In genomic region chr6:43276180-43277082, GRCh38 we compare ENCODE assay signal across 1 cellular context.
TF ChIP-seq lines count a peak whose summit lies in the region.

No MANE protein-coding gene starts in this region.

TF ChIP-seq in HepG2, 621 proteins besides CTCF, POLR2A, EP300 and RAD21 (continued from another document and continues in another):
- TF ChIP-seq THAP8 (CRISPR knock-in tag; IDR thresholded peaks at IDR 0.05; ENCODE audit: borderline replicate concordance): no peak
- peak; percentile 96 for TF ChIP-seq ZBTB7B (CRISPR knock-in tag; IDR thresholded peaks at IDR 0.05)
- TF ChIP-seq ARNTL (CRISPR knock-in tag; IDR thresholded peaks at IDR 0.05): peak; percentile 82
- no peak; the same call in 1 of the 2 replicates for TF ChIP-seq ZSCAN21 (CRISPR knock-in tag; IDR thresholded peaks at IDR 0.05; ENCODE audit: borderline replicate concordance)
- TF ChIP-seq PRPF4 (IDR thresholded peaks at IDR 0.05; ENCODE audit: low read depth, low read length, poor library complexity, severe bottlenecking): peak; percentile 90
- TF ChIP-seq ZFX (CRISPR knock-in tag; IDR thresholded peaks at IDR 0.05; ENCODE audit: low read depth): peak; percentile 99
- TF ChIP-seq HOXA3 (CRISPR knock-in tag; IDR thresholded peaks at IDR 0.05): peak; percentile 49
- peak; percentile 93 for TF ChIP-seq PATZ1 (CRISPR knock-in tag; IDR thresholded peaks at IDR 0.05)
- TF ChIP-seq TP53 (CRISPR knock-in tag; conservative IDR thresholded peaks at IDR 0.05): no peak
- peak; percentile 53; the same call in 1 of the 2 replicates for TF ChIP-seq ZNF784 (CRISPR knock-in tag; IDR thresholded peaks at IDR 0.05; ENCODE audit: borderline replicate concordance)
- TF ChIP-seq ZNF160 (CRISPR knock-in tag; IDR thresholded peaks at IDR 0.05): 0 out of 2 replicates have a peak, but pooled peaks have one; percentile 36
- peak; percentile 84 for TF ChIP-seq PPARG (CRISPR knock-in tag; conservative IDR thresholded peaks at IDR 0.05)
- TF ChIP-seq FOXO1 (CRISPR knock-in tag; IDR thresholded peaks at IDR 0.05): peak; percentile 34; the same call in 1 of the 2 replicates
- no peak for TF ChIP-seq FOXA1 (IDR thresholded peaks at IDR 0.05)
- no peak for TF ChIP-seq FOXA1 (CRISPR knock-in tag; IDR thresholded peaks at IDR 0.05)
- no peak for TF ChIP-seq SATB2 (CRISPR knock-in tag; IDR thresholded peaks at IDR 0.05)
- peak; percentile 93 for TF ChIP-seq RBFOX2 (IDR thresholded peaks at IDR 0.05; ENCODE audit: low read depth, low read length)
- peak; percentile 93 for TF ChIP-seq MTA1 (CRISPR knock-in tag; IDR thresholded peaks at IDR 0.05; ENCODE audit: borderline replicate concordance)
- TF ChIP-seq MED1 (CRISPR knock-in tag; IDR thresholded peaks at IDR 0.05): peak; percentile 90
- TF ChIP-seq HNRNPL (IDR thresholded peaks at IDR 0.05; ENCODE audit: low read depth, low read length): peak; percentile 99
- 0 out of 2 replicates have a peak, but pooled peaks have one; percentile 61 for TF ChIP-seq PAX8 (CRISPR knock-in tag; IDR thresholded peaks at IDR 0.05; ENCODE audit: borderline replicate concordance)
- no peak for TF ChIP-seq ARNT2 (CRISPR knock-in tag; IDR thresholded peaks at IDR 0.05; ENCODE audit: low read depth)
- TF ChIP-seq TEAD3 (CRISPR knock-in tag; optimal IDR thresholded peaks at IDR 0.05; ENCODE audit: borderline replicate concordance): peak; percentile 41
- no peak for TF ChIP-seq JARID2 (CRISPR knock-in tag; IDR thresholded peaks at IDR 0.05; ENCODE audit: insufficient replicate concordance)
- peak; percentile 66 for TF ChIP-seq NCOR1 (IDR thresholded peaks at IDR 0.05; ENCODE audit: borderline replicate concordance, low read length)
- TF ChIP-seq IKZF5 (CRISPR knock-in tag; IDR thresholded peaks at IDR 0.05): peak; percentile 51; the same call in 1 of the 2 replicates
- no peak for TF ChIP-seq EHMT2 (IDR thresholded peaks at IDR 0.05; ENCODE audit: borderline replicate concordance, low read depth, low read length)
- no peak for TF ChIP-seq ZNF710 (CRISPR knock-in tag; IDR thresholded peaks at IDR 0.05; ENCODE audit: borderline replicate concordance)
- TF ChIP-seq BHLHE40 (IDR thresholded peaks at IDR 0.05; ENCODE audit: low read length): no peak
- peak; percentile 25; the same call in 1 of the 2 replicates for TF ChIP-seq YEATS4 (CRISPR knock-in tag; IDR thresholded peaks at IDR 0.05; ENCODE audit: borderline replicate concordance)
- peak; percentile 68 for TF ChIP-seq SAP130 (CRISPR knock-in tag; IDR thresholded peaks at IDR 0.05; ENCODE audit: low read depth)
- peak; percentile 64; the same call in 1 of the 2 replicates for TF ChIP-seq PHF8 (CRISPR knock-in tag; IDR thresholded peaks at IDR 0.05)
- no peak for TF ChIP-seq TOE1 (CRISPR knock-in tag; IDR thresholded peaks at IDR 0.05)
- TF ChIP-seq NRL (CRISPR knock-in tag; IDR thresholded peaks at IDR 0.05; ENCODE audit: borderline replicate concordance): peak; percentile 52; the same call in 1 of the 2 replicates
- TF ChIP-seq ZEB1 (IDR thresholded peaks at IDR 0.05; ENCODE audit: insufficient replicate concordance, low read depth): no peak
- peak; percentile 13 for TF ChIP-seq ZNF883 (CRISPR knock-in tag; IDR thresholded peaks at IDR 0.05; ENCODE audit: not compliant biosample characterization)
- TF ChIP-seq TBL1XR1 (IDR thresholded peaks at IDR 0.05; ENCODE audit: borderline replicate concordance, low read length, partially characterized antibody): peak; percentile 13
- TF ChIP-seq RERE (CRISPR knock-in tag; IDR thresholded peaks at IDR 0.05; ENCODE audit: low read depth): no peak
- TF ChIP-seq SKI (IDR thresholded peaks at IDR 0.05; ENCODE audit: partially characterized antibody): peak; percentile 14
- TF ChIP-seq ZNF747 (CRISPR knock-in tag; IDR thresholded peaks at IDR 0.05; ENCODE audit: borderline replicate concordance): peak; percentile 46; the same call in 1 of the 2 replicates
- TF ChIP-seq ZNF362 (CRISPR knock-in tag; IDR thresholded peaks at IDR 0.05; ENCODE audit: borderline replicate concordance): peak; percentile 24; the same call in 1 of the 2 replicates
- TF ChIP-seq SOX5 (CRISPR knock-in tag; IDR thresholded peaks at IDR 0.05; ENCODE audit: borderline replicate concordance): 0 out of 2 replicates have a peak, but pooled peaks have one; percentile 43
- TF ChIP-seq HOMEZ (CRISPR knock-in tag; IDR thresholded peaks at IDR 0.05; ENCODE audit: low read depth): 0 out of 2 replicates have a peak, but pooled peaks have one; percentile 10
- 0 out of 2 replicates have a peak, but pooled peaks have one; percentile 60 for TF ChIP-seq ZNF350 (CRISPR knock-in tag; IDR thresholded peaks at IDR 0.05; ENCODE audit: borderline replicate concordance, low read depth)
